Comparison of ENCODE assay signal across 9 cellular contexts in genomic region chrX:6021316-6022091, GRCh38.
DNase-seq lines count a peak whose midpoint lies in the region; ATAC-seq and TF ChIP-seq lines count a peak whose summit lies in the region.
"Had no signal": no experiment of that assay in that cellular context is flagged by ENCODE, and none has a peak within 500 bp of the region (broad histone marks: within the 10 kb centered on the region; RNA-seq: fewer than 3 reads in every experiment).

No MANE protein-coding gene starts in this region.

- TF ChIP-seq EP300 in upper lobe of left lung (IDR thresholded peaks at IDR 0.05) = no peak

- 5 to 9% methylated on average over 4 of the region's 4 CpGs for WGBS in upper lobe of left lung, 2 donors

- H3K4me3 ChIP-seq in MM.1S (ENCODE audit: low read length) = no peak overlapping the region
- H3K4me3 ChIP-seq in upper lobe of left lung = no peak overlapping the region
- H3K4me3 ChIP-seq: SJSA1 had no signal

- H3K27ac ChIP-seq in MM.1S (ENCODE audit: low read length) (no peak overlapping the region), upper lobe of left lung (no peak overlapping the region)
- H3K27ac ChIP-seq: SJSA1 had no signal

- H3K4me1 ChIP-seq in MM.1S (ENCODE audit: low read length) (no peaks in the 10 kb centered on the region), upper lobe of left lung (no peaks in the 10 kb centered on the region)
- H3K4me1 ChIP-seq: SJSA1 had no signal

- H3K9me3 ChIP-seq in MM.1S (replicated peaks; ENCODE audit: insufficient read depth, low read length) = no peaks in the 10 kb centered on the region
- H3K9me3 ChIP-seq in upper lobe of left lung = no peaks in the 10 kb centered on the region
- H3K9me3 ChIP-seq: SJSA1 had no signal

- H3K27me3 ChIP-seq in MM.1S (replicated peaks; ENCODE audit: insufficient read depth, low read length) (no peaks in the 10 kb centered on the region), upper lobe of left lung (no peaks in the 10 kb centered on the region)
- H3K27me3 ChIP-seq: SJSA1 had no signal

- H3K36me3 ChIP-seq in MM.1S (replicated peaks; ENCODE audit: insufficient read depth, low read length) (no peaks in the 10 kb centered on the region), upper lobe of left lung (no peaks in the 10 kb centered on the region)
- H3K36me3 ChIP-seq: SJSA1 had no signal

- no peaks in the 10 kb centered on the region for H3F3A ChIP-seq in MM.1S (ENCODE audit: insufficient read depth, low read length)

- ATAC-seq in GM18861 (IDR thresholded peaks at IDR 0.05; ENCODE audit: unreplicated experiment) = peak; percentile 70
- no peak for ATAC-seq in upper lobe of left lung (ENCODE audit: low FRiP score in 2 of 2)
- no peak for ATAC-seq in GM19397 (IDR thresholded peaks at IDR 0.05; ENCODE audit: unreplicated experiment)

- H2AFZ ChIP-seq in MM.1S (ENCODE audit: low read length) = no peak overlapping the region

- no peaks in the 10 kb centered on the region for H3K9me2 ChIP-seq in MM.1S (replicated peaks; ENCODE audit: insufficient read depth, low read length)

- no peak overlapping the region for H3K9ac ChIP-seq in MM.1S (ENCODE audit: low read length)

- H4K20me1 ChIP-seq in MM.1S (ENCODE audit: insufficient read depth, low read length) = no peaks in the 10 kb centered on the region

- TF ChIP-seq CTCF in MM.1S (IDR thresholded peaks at IDR 0.05; ENCODE audit: low read length) = peak; percentile 65
- peak; percentile 25 to 69 (median 52) for TF ChIP-seq CTCF in upper lobe of left lung (IDR thresholded peaks at IDR 0.05)

- in situ Hi-C loops in Caki2 (cut with HindIII; ENCODE audit: low pct_unique_long_range_greater_than_20kb, low sequenced_read_pairs) = no loop called here

- no peak for TF ChIP-seq POLR2A in upper lobe of left lung (IDR thresholded peaks at IDR 0.05)

- no peaks in the 10 kb centered on the region for H3K79me2 ChIP-seq in MM.1S (ENCODE audit: low read length)

- H3K4me2 ChIP-seq in MM.1S (ENCODE audit: low read depth, low read length) = no peak overlapping the region

- peak; percentile 63 for DNase-seq in Caki2 (ENCODE audit: low read depth)
- peak; percentile 15 for DNase-seq in MM.1S
- peak; percentile 4 to 11 for DNase-seq in activated CD4-positive, alpha-beta T cell treated with anti-CD3 and anti-CD28 coated beads, Interleukin-2, amount 50 U/mL, for 48 hours
- peak; percentile 66 for DNase-seq in islet precursor cell
- DNase-seq in upper lobe of left lung = no peak
- DNase-seq in activated effector memory CD4-positive, alpha-beta T cell treated with Interleukin-2 at 50 U/mL for 16 hours = no peak

Comparison
In these comparisons a context has a peak if more than half of its experiments do, and no peak if none do; other contexts are left out.
1. DNase-seq: peak in Caki2 (single experiment), MM.1S (single experiment), activated CD4-positive, alpha-beta T cell treated with anti-CD3 and anti-CD28 coated beads, Interleukin-2, amount 50 U/mL, for 48 hours (2 of 2) and islet precursor cell (single experiment); none in upper lobe of left lung (0 of 2) and activated effector memory CD4-positive, alpha-beta T cell treated with Interleukin-2 at 50 U/mL for 16 hours (single experiment).